In the genomic region with DNA sequence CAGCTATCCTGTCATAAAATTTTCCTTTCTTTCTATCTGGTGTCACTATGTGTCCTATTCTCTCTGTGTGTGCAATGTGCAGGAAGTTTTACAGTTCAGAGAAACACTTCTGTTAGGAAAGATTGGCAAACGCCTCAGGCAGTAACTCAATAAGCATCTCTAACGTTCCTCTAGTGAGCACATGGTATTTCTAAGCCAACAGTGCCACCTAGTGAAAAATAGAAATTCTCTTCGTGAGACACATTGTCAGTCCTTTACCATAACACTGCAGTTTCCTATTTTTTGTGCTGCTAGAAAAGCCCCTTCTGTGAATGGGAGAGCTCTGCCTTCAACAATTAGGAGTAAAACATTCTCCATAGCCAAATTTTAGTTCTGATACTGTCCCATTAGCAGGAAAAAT, we compare ENCODE assay signal across 10 cellular contexts. TPM values are rescaled to one million over a fixed set of nuclear protein-coding genes. Genes with fewer than 3 reads are reported as not detected.
DNase-seq lines count a peak whose midpoint lies in the region; ATAC-seq and TF ChIP-seq lines count a peak whose summit lies in the region.
"Had no signal": no experiment of that assay in that cellular context is flagged by ENCODE, and none has a peak within 500 bp of the region (broad histone marks: within the 10 kb centered on the region; RNA-seq: fewer than 3 reads in every experiment).

No MANE protein-coding gene starts in this region.

- no peak overlapping the region for H3K27ac Mint-ChIP-seq in WTC11
- H3K27ac Mint-ChIP-seq: activated T-helper 2 cell treated with anti-CD3 and anti-CD28 coated beads, Interferon-gamma antibody, Interleukin-2, Interleukin-4, amounts not matched to agents 10 μg/mL and 5 μg/mL and 100 μg/mL, durations not matched to agents 14 hours and 24 hours and 36 hours; nephron had no signal

- H3K4me1 ChIP-seq in smooth muscle cell (ENCODE audit: low read depth): no peaks in the 10 kb centered on the region

- WGBS in smooth muscle cell (ENCODE audit: low lambda C conversion rate): 24% methylated on average over 3 of the region's 3 CpGs

- peaks cover 76% of the 10 kb centered on the region for H3K9me3 Mint-ChIP-seq in WTC11

- TF ChIP-seq CTCF in WTC11 (IDR thresholded peaks at IDR 0.05) (no peak), smooth muscle cell (IDR thresholded peaks at IDR 0.05; ENCODE audit: borderline replicate concordance, insufficient read depth, poor library complexity, severe bottlenecking) (no peak)

- peaks cover 77% of the 10 kb centered on the region for H3K36me3 Mint-ChIP-seq in WTC11

- peaks cover 9% of the 10 kb centered on the region for H3K9me3 ChIP-seq in smooth muscle cell (replicated peaks; ENCODE audit: low read depth)

- H3K36me3 ChIP-seq in smooth muscle cell (ENCODE audit: low read depth): no peaks in the 10 kb centered on the region

- CTCF ChIA-PET in WTC11 (lab: Charles Lee): no interaction called here

- no peaks in the 10 kb centered on the region for H3F3A ChIP-seq in smooth muscle cell (ENCODE audit: low read depth)

- POLR2A ChIA-PET in WTC11 (lab: Charles Lee): no interaction called here

- H3K27me3 ChIP-seq in smooth muscle cell (ENCODE audit: low read depth): no peaks in the 10 kb centered on the region

- no peak overlapping the region for H3K9ac ChIP-seq in smooth muscle cell (ENCODE audit: low read depth)

- H3K4me2 ChIP-seq in smooth muscle cell: no peak overlapping the region

- H3K79me2 ChIP-seq in smooth muscle cell (ENCODE audit: low read depth): no peaks in the 10 kb centered on the region

- ATAC-seq in WTC11 (peak; percentile 51), HG03139 (IDR thresholded peaks at IDR 0.05; ENCODE audit: unreplicated experiment) (no peak), HG03159 (IDR thresholded peaks at IDR 0.05; ENCODE audit: unreplicated experiment) (no peak)

- no peak overlapping the region for H2AFZ ChIP-seq in smooth muscle cell (ENCODE audit: low read depth)

- no peaks in the 10 kb centered on the region for H4K20me1 ChIP-seq in smooth muscle cell (ENCODE audit: low read depth)

- no peak overlapping the region for H3K27ac ChIP-seq in smooth muscle cell (ENCODE audit: low read depth)

- no peaks in the 10 kb centered on the region for H3K4me1 Mint-ChIP-seq in WTC11
- H3K4me1 Mint-ChIP-seq: nephron had no signal

- H3K27me3 Mint-ChIP-seq in WTC11 (ENCODE audit: low read depth): peaks cover 19% of the 10 kb centered on the region

- H3K4me3 Mint-ChIP-seq in WTC11: no peak overlapping the region
- H3K4me3 Mint-ChIP-seq: nephron had no signal

- peak; percentile 12 for DNase-seq in COLO829 (ENCODE audit: low spot score)
- DNase-seq in Jurkat, Clone E6-1 (ENCODE audit: low read depth, low spot score): peak; percentile 62
- DNase-seq in WTC11 (ENCODE audit: low spot score): no peak
- DNase-seq in kidney tubule cell (ENCODE audit: low spot score): peak; percentile 33
- no peak for DNase-seq in smooth muscle cell (lab: John Stamatoyannopoulos, UW; ENCODE audit: unreplicated experiment)
- no peak for DNase-seq in stimulated activated naive CD4-positive, alpha-beta T cell treated with Interleukin-2 at 50 U/mL for 16 hours (lab: John Stamatoyannopoulos, UW)

- H3K4me3 ChIP-seq in Jurkat, Clone E6-1 (ENCODE audit: low read length): no peak overlapping the region
- H3K4me3 ChIP-seq in smooth muscle cell: no peak overlapping the region

TF ChIP-seq in WTC11, 78 proteins besides CTCF, POLR2A, EP300 and RAD21:
- TF ChIP-seq, protein P1, sequence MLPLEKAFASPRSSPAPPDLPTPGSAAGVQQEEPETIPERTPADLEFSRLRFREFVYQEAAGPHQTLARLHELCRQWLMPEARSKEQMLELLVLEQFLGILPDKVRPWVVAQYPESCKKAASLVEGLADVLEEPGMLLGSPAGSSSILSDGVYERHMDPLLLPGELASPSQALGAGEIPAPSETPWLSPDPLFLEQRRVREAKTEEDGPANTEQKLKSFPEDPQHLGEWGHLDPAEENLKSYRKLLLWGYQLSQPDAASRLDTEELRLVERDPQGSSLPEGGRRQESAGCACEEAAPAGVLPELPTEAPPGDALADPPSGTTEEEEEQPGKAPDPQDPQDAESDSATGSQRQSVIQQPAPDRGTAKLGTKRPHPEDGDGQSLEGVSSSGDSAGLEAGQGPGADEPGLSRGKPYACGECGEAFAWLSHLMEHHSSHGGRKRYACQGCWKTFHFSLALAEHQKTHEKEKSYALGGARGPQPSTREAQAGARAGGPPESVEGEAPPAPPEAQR (CRISPR knock-in tag; IDR thresholded peaks at IDR 0.05): no peak
- no peak for TF ChIP-seq ZBTB21 (CRISPR knock-in tag; IDR thresholded peaks at IDR 0.05; ENCODE audit: borderline replicate concordance)
- no peak for TF ChIP-seq TEAD1 (CRISPR knock-in tag; IDR thresholded peaks at IDR 0.05)
- TF ChIP-seq, protein P2, sequence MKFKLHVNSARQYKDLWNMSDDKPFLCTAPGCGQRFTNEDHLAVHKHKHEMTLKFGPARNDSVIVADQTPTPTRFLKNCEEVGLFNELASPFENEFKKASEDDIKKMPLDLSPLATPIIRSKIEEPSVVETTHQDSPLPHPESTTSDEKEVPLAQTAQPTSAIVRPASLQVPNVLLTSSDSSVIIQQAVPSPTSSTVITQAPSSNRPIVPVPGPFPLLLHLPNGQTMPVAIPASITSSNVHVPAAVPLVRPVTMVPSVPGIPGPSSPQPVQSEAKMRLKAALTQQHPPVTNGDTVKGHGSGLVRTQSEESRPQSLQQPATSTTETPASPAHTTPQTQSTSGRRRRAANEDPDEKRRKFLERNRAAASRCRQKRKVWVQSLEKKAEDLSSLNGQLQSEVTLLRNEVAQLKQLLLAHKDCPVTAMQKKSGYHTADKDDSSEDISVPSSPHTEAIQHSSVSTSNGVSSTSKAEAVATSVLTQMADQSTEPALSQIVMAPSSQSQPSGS (CRISPR knock-in tag; IDR thresholded peaks at IDR 0.05; ENCODE audit: borderline replicate concordance, low read depth): no peak
TF ChIP-seq in WTC11: peak in this region for 0.

RNA-seq across cellular contexts. Expression of a gene that starts 50.7 kb away (rescaled TPM):
- polyA plus RNA-seq in Jurkat, Clone E6-1 (2012; ENCODE audit: insufficient read depth, insufficient read length): not detected
- 0.14 TPM in 1 of 3 replicates, not detected in the others for total RNA-seq in WTC11 (2021)
- not detected in 2 replicates for total RNA-seq in smooth muscle cell
- polyA plus RNA-seq in smooth muscle cell: not detected in 2 replicates
- total RNA-seq: activated T-helper 2 cell treated with anti-CD3 and anti-CD28 coated beads, Interferon-gamma antibody, Interleukin-2, Interleukin-4, amounts not matched to agents 10 μg/mL and 5 μg/mL and 100 μg/mL, durations not matched to agents 14 hours and 24 hours and 36 hours had no signal

Comparison
In these comparisons a context has a peak if more than half of its experiments do, and no peak if none do; other contexts are left out.
1. DNase-seq: peak in COLO829 (single experiment), Jurkat, Clone E6-1 (single experiment) and kidney tubule cell (single experiment); none in WTC11 (single experiment), smooth muscle cell (single experiment) and stimulated activated naive CD4-positive, alpha-beta T cell treated with Interleukin-2 at 50 U/mL for 16 hours (single experiment).